1 cellular context compared by ENCODE assay signal in genomic region chr4:153471691-153472080, GRCh38.
TF ChIP-seq lines count a peak whose summit lies in the region.

No MANE protein-coding gene starts in this region.

TF ChIP-seq in WTC11, 78 proteins besides CTCF, POLR2A, EP300 and RAD21 (continued from another document):
- TF ChIP-seq STAT6 (CRISPR knock-in tag; conservative IDR thresholded peaks at IDR 0.05; ENCODE audit: low read depth) (no peak), ZNF263 (CRISPR knock-in tag; IDR thresholded peaks at IDR 0.05; ENCODE audit: low read depth) (no peak), ELF4 (CRISPR knock-in tag; IDR thresholded peaks at IDR 0.05; ENCODE audit: low read depth) (no peak), PREB (CRISPR knock-in tag; IDR thresholded peaks at IDR 0.05; ENCODE audit: borderline replicate concordance) (no peak), ZNF121 (CRISPR knock-in tag; IDR thresholded peaks at IDR 0.05) (no peak), PRDM15 (CRISPR knock-in tag; IDR thresholded peaks at IDR 0.05) (no peak), USF2 (CRISPR knock-in tag; IDR thresholded peaks at IDR 0.05) (no peak)
